In genomic region chr2:45951025-45951737, GRCh38 we compare ENCODE assay signal across 1 cellular context.
A peak's percentile ranks its signal among the peaks of the same experiment; 100 is the strongest.
TF ChIP-seq lines count a peak whose summit lies in the region.

No MANE protein-coding gene starts in this region.

TF ChIP-seq in GM12878, 131 proteins besides CTCF, POLR2A, EP300 and RAD21:
- no peak for TF ChIP-seq BCL3 (IDR thresholded peaks at IDR 0.05; ENCODE audit: borderline replicate concordance, insufficient read depth, low read depth, low read length, poor library complexity, severe bottlenecking)
- TF ChIP-seq POLR2AphosphoS2 (IDR thresholded peaks at IDR 0.05; ENCODE audit: low read depth, low read length), result no peak
- TF ChIP-seq FOXK2 (IDR thresholded peaks at IDR 0.05), result no peak
- TF ChIP-seq RUNX3 (IDR thresholded peaks at IDR 0.05; ENCODE audit: low read length), result peak; percentile 50; the same call in 1 of the 2 replicates
TF ChIP-seq in GM12878: peak in this region for 1.
